ENCODE assay signal across 1 cellular context in the genomic region with DNA sequence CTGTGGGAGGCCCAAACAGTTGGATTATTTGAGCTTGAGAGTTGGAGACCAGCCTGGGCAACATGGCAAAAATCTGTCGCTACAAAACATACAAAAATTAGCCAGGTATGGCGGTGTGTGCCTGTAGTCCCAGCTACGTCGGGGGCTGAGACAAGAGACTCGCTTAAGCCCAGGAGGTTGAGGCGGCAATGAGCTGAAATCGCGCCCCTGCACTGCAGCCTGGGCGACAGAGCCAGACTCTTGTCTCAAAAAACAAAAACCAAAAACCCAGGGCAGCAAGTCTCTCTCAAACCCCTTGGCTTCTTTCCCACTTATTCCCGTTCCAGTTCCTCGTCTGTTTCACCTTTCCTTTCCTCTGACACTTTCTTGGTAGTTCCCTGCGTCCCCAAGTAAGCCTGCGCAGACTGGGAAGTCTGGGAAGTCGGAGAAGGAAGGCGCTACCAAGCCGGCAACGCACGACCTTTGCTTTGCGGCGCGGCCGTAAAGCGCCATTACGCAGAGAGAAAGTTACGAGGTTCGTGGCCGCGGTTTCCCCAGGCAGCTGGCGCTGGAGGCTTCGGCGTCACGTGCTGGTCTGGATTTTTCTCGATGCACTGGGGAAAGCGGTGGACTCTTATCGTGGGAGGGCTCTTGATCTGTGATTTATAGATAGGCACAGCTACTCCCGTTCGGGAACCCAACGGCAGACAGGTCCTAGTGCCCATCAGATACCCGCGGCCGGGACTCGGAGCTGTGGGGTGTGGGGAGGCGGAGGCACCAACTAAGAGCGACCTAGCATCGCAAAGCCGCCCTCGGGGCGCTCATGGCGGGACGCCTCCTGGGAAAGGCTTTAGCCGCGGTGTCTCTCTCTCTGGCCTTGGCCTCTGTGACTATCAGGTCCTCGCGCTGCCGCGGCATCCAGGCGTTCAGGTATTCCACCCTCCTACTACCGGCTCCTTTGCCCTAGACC.
TF ChIP-seq lines count a peak whose summit lies in the region.

TSS of gene NUDT9 (plus strand) at position 470 of the 949 bp plus-strand sequence. CDS start at position 803, 333 bp downstream.

TF ChIP-seq in K562, 482 proteins besides CTCF, POLR2A, EP300 and RAD21 (continued from another document and continues in another):
- TF ChIP-seq, protein P1, sequence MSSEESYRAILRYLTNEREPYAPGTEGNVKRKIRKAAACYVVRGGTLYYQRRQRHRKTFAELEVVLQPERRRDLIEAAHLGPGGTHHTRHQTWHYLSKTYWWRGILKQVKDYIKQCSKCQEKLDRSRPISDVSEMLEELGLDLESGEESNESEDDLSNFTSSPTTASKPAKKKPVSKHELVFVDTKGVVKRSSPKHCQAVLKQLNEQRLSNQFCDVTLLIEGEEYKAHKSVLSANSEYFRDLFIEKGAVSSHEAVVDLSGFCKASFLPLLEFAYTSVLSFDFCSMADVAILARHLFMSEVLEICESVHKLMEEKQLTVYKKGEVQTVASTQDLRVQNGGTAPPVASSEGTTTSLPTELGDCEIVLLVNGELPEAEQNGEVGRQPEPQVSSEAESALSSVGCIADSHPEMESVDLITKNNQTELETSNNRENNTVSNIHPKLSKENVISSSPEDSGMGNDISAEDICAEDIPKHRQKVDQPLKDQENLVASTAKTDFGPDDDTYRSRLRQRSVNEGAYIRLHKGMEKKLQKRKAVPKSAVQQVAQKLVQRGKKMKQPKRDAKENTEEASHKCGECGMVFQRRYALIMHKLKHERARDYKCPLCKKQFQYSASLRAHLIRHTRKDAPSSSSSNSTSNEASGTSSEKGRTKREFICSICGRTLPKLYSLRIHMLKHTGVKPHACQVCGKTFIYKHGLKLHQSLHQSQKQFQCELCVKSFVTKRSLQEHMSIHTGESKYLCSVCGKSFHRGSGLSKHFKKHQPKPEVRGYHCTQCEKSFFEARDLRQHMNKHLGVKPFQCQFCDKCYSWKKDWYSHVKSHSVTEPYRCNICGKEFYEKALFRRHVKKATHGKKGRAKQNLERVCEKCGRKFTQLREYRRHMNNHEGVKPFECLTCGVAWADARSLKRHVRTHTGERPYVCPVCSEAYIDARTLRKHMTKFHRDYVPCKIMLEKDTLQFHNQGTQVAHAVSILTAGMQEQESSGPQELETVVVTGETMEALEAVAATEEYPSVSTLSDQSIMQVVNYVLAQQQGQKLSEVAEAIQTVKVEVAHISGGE (CRISPR knock-in tag; IDR thresholded peaks at IDR 0.05): no peak
- no peak for TF ChIP-seq ZNF766 (CRISPR knock-in tag; conservative IDR thresholded peaks at IDR 0.05)
- no peak for TF ChIP-seq SMARCB1 (IDR thresholded peaks at IDR 0.05; ENCODE audit: insufficient read length, low read depth)
- TF ChIP-seq NKRF (IDR thresholded peaks at IDR 0.05; ENCODE audit: borderline replicate concordance): peak; percentile 77; the same call in 1 of the 2 replicates
- TF ChIP-seq BHLHE40 (IDR thresholded peaks at IDR 0.05; ENCODE audit: low read length): peak; percentile 96
- TF ChIP-seq PREB (CRISPR knock-in tag; IDR thresholded peaks at IDR 0.05): peak; percentile 92; the same call in 1 of the 2 replicates
- no peak for TF ChIP-seq ZC3H4 (CRISPR knock-in tag; IDR thresholded peaks at IDR 0.05; ENCODE audit: borderline replicate concordance)
- no peak; the same call in 1 of the 2 replicates for TF ChIP-seq ADNP (tag; IDR thresholded peaks at IDR 0.05)
- TF ChIP-seq RNF2 (IDR thresholded peaks at IDR 0.05): peak; percentile 84
- TF ChIP-seq ZBTB1 (CRISPR knock-in tag; IDR thresholded peaks at IDR 0.05; ENCODE audit: borderline replicate concordance, low read depth): no peak
- TF ChIP-seq FOXP1 (CRISPR knock-in tag; IDR thresholded peaks at IDR 0.05): 0 out of 2 replicates have a peak, but pooled peaks have one; percentile 70
- no peak for TF ChIP-seq MTF1 (CRISPR knock-in tag; IDR thresholded peaks at IDR 0.05; ENCODE audit: borderline replicate concordance)
- no peak for TF ChIP-seq SNIP1 (IDR thresholded peaks at IDR 0.05; ENCODE audit: low read depth)
- no peak for TF ChIP-seq TSC22D4 (tag; IDR thresholded peaks at IDR 0.05)
- no peak for TF ChIP-seq BRD9 (IDR thresholded peaks at IDR 0.05; ENCODE audit: low read depth, partially characterized antibody)
- TF ChIP-seq KLF10 (CRISPR knock-in tag; IDR thresholded peaks at IDR 0.05): no peak
- TF ChIP-seq, protein P2, sequence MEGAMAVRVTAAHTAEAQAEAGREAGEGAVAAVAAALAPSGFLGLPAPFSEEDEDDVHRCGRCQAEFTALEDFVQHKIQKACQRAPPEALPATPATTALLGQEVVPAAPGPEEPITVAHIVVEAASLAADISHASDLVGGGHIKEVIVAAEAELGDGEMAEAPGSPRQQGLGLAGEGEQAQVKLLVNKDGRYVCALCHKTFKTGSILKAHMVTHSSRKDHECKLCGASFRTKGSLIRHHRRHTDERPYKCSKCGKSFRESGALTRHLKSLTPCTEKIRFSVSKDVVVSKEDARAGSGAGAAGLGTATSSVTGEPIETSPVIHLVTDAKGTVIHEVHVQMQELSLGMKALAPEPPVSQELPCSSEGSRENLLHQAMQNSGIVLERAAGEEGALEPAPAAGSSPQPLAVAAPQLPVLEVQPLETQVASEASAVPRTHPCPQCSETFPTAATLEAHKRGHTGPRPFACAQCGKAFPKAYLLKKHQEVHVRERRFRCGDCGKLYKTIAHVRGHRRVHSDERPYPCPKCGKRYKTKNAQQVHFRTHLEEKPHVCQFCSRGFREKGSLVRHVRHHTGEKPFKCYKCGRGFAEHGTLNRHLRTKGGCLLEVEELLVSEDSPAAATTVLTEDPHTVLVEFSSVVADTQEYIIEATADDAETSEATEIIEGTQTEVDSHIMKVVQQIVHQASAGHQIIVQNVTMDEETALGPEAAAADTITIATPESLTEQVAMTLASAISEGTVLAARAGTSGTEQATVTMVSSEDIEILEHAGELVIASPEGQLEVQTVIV (CRISPR knock-in tag; IDR thresholded peaks at IDR 0.05; ENCODE audit: borderline replicate concordance): peak; percentile 99
- no peak for TF ChIP-seq ZNF609 (CRISPR knock-in tag; IDR thresholded peaks at IDR 0.05; ENCODE audit: borderline replicate concordance)
- no peak for TF ChIP-seq SREBF2 (CRISPR knock-in tag; IDR thresholded peaks at IDR 0.05)
- peak; percentile 87 for TF ChIP-seq SMAD4 (CRISPR knock-in tag; conservative IDR thresholded peaks at IDR 0.05)
- no peak for TF ChIP-seq NUFIP1 (IDR thresholded peaks at IDR 0.05; ENCODE audit: partially characterized antibody)
- TF ChIP-seq ETV5 (CRISPR knock-in tag; IDR thresholded peaks at IDR 0.05; ENCODE audit: low read depth): no peak
- TF ChIP-seq ZEB2 (IDR thresholded peaks at IDR 0.05): peak; percentile 13; the same call in 1 of the 2 replicates
- TF ChIP-seq RAD51 (IDR thresholded peaks at IDR 0.05; ENCODE audit: borderline replicate concordance, low read depth): peak; percentile 88
- TF ChIP-seq, protein P3, sequence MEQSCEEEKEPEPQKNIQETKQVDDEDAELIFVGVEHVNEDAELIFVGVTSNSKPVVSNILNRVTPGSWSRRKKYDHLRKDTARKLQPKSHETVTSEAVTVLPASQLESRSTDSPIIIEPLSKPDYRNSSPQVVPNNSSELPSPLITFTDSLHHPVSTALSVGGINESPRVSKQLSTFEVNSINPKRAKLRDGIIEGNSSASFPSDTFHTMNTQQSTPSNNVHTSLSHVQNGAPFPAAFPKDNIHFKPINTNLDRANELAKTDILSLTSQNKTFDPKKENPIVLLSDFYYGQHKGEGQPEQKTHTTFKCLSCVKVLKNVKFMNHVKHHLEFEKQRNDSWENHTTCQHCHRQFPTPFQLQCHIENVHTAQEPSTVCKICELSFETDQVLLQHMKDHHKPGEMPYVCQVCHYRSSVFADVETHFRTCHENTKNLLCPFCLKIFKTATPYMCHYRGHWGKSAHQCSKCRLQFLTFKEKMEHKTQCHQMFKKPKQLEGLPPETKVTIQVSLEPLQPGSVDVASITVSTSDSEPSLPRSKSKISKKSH (CRISPR knock-in tag; IDR thresholded peaks at IDR 0.05): no peak
- no peak for TF ChIP-seq TCFL5 (CRISPR knock-in tag; conservative IDR thresholded peaks at IDR 0.05)
- TF ChIP-seq ZNF586 (CRISPR knock-in tag; conservative IDR thresholded peaks at IDR 0.05): no peak
- no peak for TF ChIP-seq ZNF184 (CRISPR knock-in tag; IDR thresholded peaks at IDR 0.05)
- TF ChIP-seq WHSC1 (IDR thresholded peaks at IDR 0.05; ENCODE audit: low read length): no peak
- TF ChIP-seq FOXK1 (CRISPR knock-in tag; IDR thresholded peaks at IDR 0.05; ENCODE audit: borderline replicate concordance): no peak
- peak in 1 of 2 experiments; percentile 99; a peak in 2 of 4 replicates for TF ChIP-seq ARNT (IDR thresholded peaks at IDR 0.05)
- no peak for TF ChIP-seq DNMT1 (IDR thresholded peaks at IDR 0.05)
- no peak for TF ChIP-seq SETDB1 (IDR thresholded peaks at IDR 0.05; ENCODE audit: low read length)
- peak; percentile 61 for TF ChIP-seq ARID1B (IDR thresholded peaks at IDR 0.05)
- peak in 1 of 2 experiments; percentile 6; a peak in 1 of 4 replicates for TF ChIP-seq SIN3A (IDR thresholded peaks at IDR 0.05; ENCODE audit: borderline replicate concordance in 2 of 2, control insufficient read depth in 1 of 2, low read depth in 2 of 2, low read length in 2 of 2)
- TF ChIP-seq KDM1A (IDR thresholded peaks at IDR 0.05): peak; percentile 83 to 89
- no peak for TF ChIP-seq TGIF2 (CRISPR knock-in tag; IDR thresholded peaks at IDR 0.05)
- peak; percentile 61 for TF ChIP-seq SMAD1 (IDR thresholded peaks at IDR 0.05; ENCODE audit: low read depth, low read length, partially characterized antibody)
- TF ChIP-seq, protein P4, sequence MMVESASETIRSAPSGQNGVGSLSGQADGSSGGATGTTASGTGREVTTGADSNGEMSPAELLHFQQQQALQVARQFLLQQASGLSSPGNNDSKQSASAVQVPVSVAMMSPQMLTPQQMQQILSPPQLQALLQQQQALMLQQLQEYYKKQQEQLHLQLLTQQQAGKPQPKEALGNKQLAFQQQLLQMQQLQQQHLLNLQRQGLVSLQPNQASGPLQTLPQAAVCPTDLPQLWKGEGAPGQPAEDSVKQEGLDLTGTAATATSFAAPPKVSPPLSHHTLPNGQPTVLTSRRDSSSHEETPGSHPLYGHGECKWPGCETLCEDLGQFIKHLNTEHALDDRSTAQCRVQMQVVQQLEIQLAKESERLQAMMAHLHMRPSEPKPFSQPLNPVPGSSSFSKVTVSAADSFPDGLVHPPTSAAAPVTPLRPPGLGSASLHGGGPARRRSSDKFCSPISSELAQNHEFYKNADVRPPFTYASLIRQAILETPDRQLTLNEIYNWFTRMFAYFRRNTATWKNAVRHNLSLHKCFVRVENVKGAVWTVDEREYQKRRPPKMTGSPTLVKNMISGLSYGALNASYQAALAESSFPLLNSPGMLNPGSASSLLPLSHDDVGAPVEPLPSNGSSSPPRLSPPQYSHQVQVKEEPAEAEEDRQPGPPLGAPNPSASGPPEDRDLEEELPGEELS (CRISPR knock-in tag; IDR thresholded peaks at IDR 0.05; ENCODE audit: borderline replicate concordance): no peak
- no peak for TF ChIP-seq ZNF41 (CRISPR knock-in tag; conservative IDR thresholded peaks at IDR 0.05)
- TF ChIP-seq ZNF699 (CRISPR knock-in tag; IDR thresholded peaks at IDR 0.05; ENCODE audit: insufficient replicate concordance): no peak
- TF ChIP-seq ZFP30 (CRISPR knock-in tag; IDR thresholded peaks at IDR 0.05; ENCODE audit: borderline replicate concordance): no peak
- no peak for TF ChIP-seq ZNF134 (CRISPR knock-in tag; conservative IDR thresholded peaks at IDR 0.05)
- TF ChIP-seq FOXA3 (CRISPR knock-in tag; conservative IDR thresholded peaks at IDR 0.05 in 1 of 2, IDR thresholded peaks at IDR 0.05 in 1 of 2): no peak
- no peak for TF ChIP-seq HNRNPH1 (optimal IDR thresholded peaks at IDR 0.05; ENCODE audit: low read depth, low read length)
